In the genomic region with DNA sequence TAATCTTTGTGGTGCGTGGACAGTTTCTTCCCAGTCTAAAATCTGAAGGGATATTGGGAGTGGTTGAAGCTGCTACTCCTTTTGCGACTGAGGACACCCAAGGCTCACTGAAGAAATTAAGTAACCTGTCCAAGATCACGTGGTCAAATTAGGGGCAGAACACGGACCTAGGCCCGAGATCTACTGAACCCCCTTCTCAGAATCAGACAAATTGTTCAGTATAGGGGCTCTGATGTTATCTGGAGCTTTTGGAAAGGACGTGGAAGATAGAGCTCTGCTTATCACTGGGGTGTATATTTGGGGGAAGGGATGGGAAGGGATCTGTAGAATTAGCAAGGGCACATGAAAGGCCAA, we compare ENCODE assay signal across 8 cellular contexts. TPM values are rescaled to one million over a fixed set of nuclear protein-coding genes. Genes with fewer than 3 reads are reported as not detected.
DNase-seq lines count a peak whose midpoint lies in the region; ATAC-seq and TF ChIP-seq lines count a peak whose summit lies in the region.

No MANE protein-coding gene starts in this region.

- H3K9me3 ChIP-seq in SK-N-SH (no peaks in the 10 kb centered on the region), iPS-15b (ENCODE audit: control insufficient read depth, insufficient read depth, low read length) (no peaks in the 10 kb centered on the region)

- peak overlapping the region; percentile 69 to 88 for H3K27ac ChIP-seq in SK-N-SH (ENCODE audit: low read depth in 2 of 2, low read length in 1 of 2)
- H3K27ac ChIP-seq in substantia nigra (ENCODE audit: low read depth, low read length, poor library complexity, severe bottlenecking), result peak overlapping the region; percentile 84

- WGBS in SK-N-SH (ENCODE audit: low lambda C conversion rate), result 7% methylated on average over 6 of the region's 6 CpGs

- H3K9me3 Mint-ChIP-seq in activated T-cell treated with anti-CD3 and anti-CD28 coated beads, Interleukin-2, amount 50 U/mL, for 4 hours, result no peaks in the 10 kb centered on the region

- no peak for ATAC-seq in SK-N-SH treated with all-trans-retinoic acid at 6 μM for 48 hours
- no peak for ATAC-seq in activated T-cell treated with anti-CD3 and anti-CD28 coated beads, Interleukin-2, amount 50 U/mL, for 4 hours

- peak overlapping the region; percentile 96 for H2AFZ ChIP-seq in SK-N-SH (ENCODE audit: low read depth)

- H3K4me3 Mint-ChIP-seq in activated T-cell treated with anti-CD3 and anti-CD28 coated beads, Interleukin-2, amount 50 U/mL, for 4 hours, result peak overlapping the region; percentile 98

- H3F3A ChIP-seq in SK-N-SH (replicated peaks; ENCODE audit: insufficient read depth), result peaks cover 4% of the 10 kb centered on the region

- peaks cover 36% of the 10 kb centered on the region for H3K4me1 Mint-ChIP-seq in activated T-cell treated with anti-CD3 and anti-CD28 coated beads, Interleukin-2, amount 50 U/mL, for 4 hours (ENCODE audit: low read depth)

- H3K79me2 ChIP-seq in SK-N-SH (ENCODE audit: insufficient read depth), result peaks cover 32% of the 10 kb centered on the region; the same call in 1 of the 2 replicates

- CTCF ChIA-PET in SK-N-SH (lab: Yijun Ruan, JAX), result interaction anchor here (0.6 to 6.6 kb wide), 17 partner anchors 10 to 323 kb away, joined by 3 to 73 read pairs (median 6); partner anchors contain the start of genes CHTF8, HAS3 and UTP4

- no peaks in the 10 kb centered on the region for H3K9me2 ChIP-seq in SK-N-SH

- peak overlapping the region; percentile 87 for H3K4me2 ChIP-seq in SK-N-SH

- DNase-seq in SK-N-SH (peak; percentile 17), substantia nigra (lab: John Stamatoyannopoulos, UW) (peak in 1 of 49 donors; percentile 40), ureter (ENCODE audit: low spot score) (no peak), kidney glomerular epithelial cell (lab: John Stamatoyannopoulos, UW) (no peak), NCI-H2171 treated with DMSO at 0.1 percent for 48 hours (lab: John Stamatoyannopoulos, UW) (no peak)
- DNase-seq in activated T-cell treated with anti-CD3 and anti-CD28 coated beads, Interleukin-2, amount 50 U/mL, for 4 hours, result no peak

- H3K36me3 ChIP-seq in SK-N-SH (replicated peaks in 1 of 2; ENCODE audit: control insufficient read depth in 1 of 2, insufficient read depth in 2 of 2, low read length in 1 of 2), result no peaks in the 10 kb centered on the region
- H3K36me3 ChIP-seq in iPS-15b (ENCODE audit: control insufficient read depth, insufficient read depth, low read length), result no peaks in the 10 kb centered on the region

- H3K9ac ChIP-seq in SK-N-SH, result peak overlapping the region; percentile 86
- H3K9ac ChIP-seq in iPS-15b (ENCODE audit: low read depth, low read length), result peak overlapping the region; percentile 83

- no peaks in the 10 kb centered on the region for H3K27me3 ChIP-seq in SK-N-SH (ENCODE audit: insufficient read depth)
- H3K27me3 ChIP-seq in iPS-15b (ENCODE audit: control insufficient read depth, insufficient read depth, low read length), result no peaks in the 10 kb centered on the region

- POLR2A ChIA-PET in SK-N-SH (lab: Yijun Ruan, JAX), result interaction anchor here (0.6 to 1.6 kb wide), 3 partner anchors 253 to 280 kb away, joined by 3 read pairs; partner anchors contain the start of gene HAS3

- TF ChIP-seq CTCF in SK-N-SH (IDR thresholded peaks at IDR 0.05), result no peak

- TF ChIP-seq EP300 in SK-N-SH (IDR thresholded peaks at IDR 0.05; ENCODE audit: borderline replicate concordance in 1 of 2, low read depth in 1 of 2, low read length in 1 of 2), result no peak

- peaks cover 5% of the 10 kb centered on the region for H3K36me3 Mint-ChIP-seq in activated T-cell treated with anti-CD3 and anti-CD28 coated beads, Interleukin-2, amount 50 U/mL, for 4 hours (ENCODE audit: insufficient read depth)

- peaks cover 0 to 3% of the 10 kb centered on the region in 2 experiments; a peak in 2 of 4 replicates for H3K4me1 ChIP-seq in SK-N-SH (ENCODE audit: control insufficient read depth in 1 of 2, insufficient read depth in 2 of 2, low read depth in 1 of 2, low read length in 1 of 2)
- no peaks in the 10 kb centered on the region for H3K4me1 ChIP-seq in iPS-15b (ENCODE audit: control insufficient read depth, insufficient read depth, low read length)

- no peaks in the 10 kb centered on the region for H4K20me1 ChIP-seq in SK-N-SH (ENCODE audit: insufficient read depth)

- no peaks in the 10 kb centered on the region for H3K27me3 Mint-ChIP-seq in activated T-cell treated with anti-CD3 and anti-CD28 coated beads, Interleukin-2, amount 50 U/mL, for 4 hours (ENCODE audit: low read depth)

- peak overlapping the region; percentile 69 to 82 for H3K4me3 ChIP-seq in SK-N-SH (ENCODE audit: low read depth in 2 of 2, low read length in 1 of 2)
- H3K4me3 ChIP-seq in iPS-15b (ENCODE audit: low read depth, low read length), result peak overlapping the region; percentile 87

- no peak for TF ChIP-seq RAD21 in SK-N-SH (IDR thresholded peaks at IDR 0.05; ENCODE audit: low read length)

TF ChIP-seq in SK-N-SH, 30 proteins besides CTCF, POLR2A, EP300 and RAD21:
- TF ChIP-seq MXI1 (IDR thresholded peaks at IDR 0.05; ENCODE audit: low read depth, low read length) (no peak), USF1 (IDR thresholded peaks at IDR 0.05; ENCODE audit: borderline replicate concordance, low read depth) (peak; percentile 77)

TF ChIP-seq in SK-N-SH treated with all-trans-retinoic acid at 6 μM for 48 hours, 23 proteins besides CTCF, POLR2A, EP300 and RAD21:
- TF ChIP-seq OSR1 (CRISPR knock-in tag; IDR thresholded peaks at IDR 0.05), result no peak
- TF ChIP-seq PATZ1 (CRISPR knock-in tag; IDR thresholded peaks at IDR 0.05; ENCODE audit: borderline replicate concordance), result no peak
- no peak for TF ChIP-seq ISL1 (CRISPR knock-in tag; IDR thresholded peaks at IDR 0.05)
- TF ChIP-seq RARB (CRISPR knock-in tag; IDR thresholded peaks at IDR 0.05), result no peak
- TF ChIP-seq ZNF8 (CRISPR knock-in tag; IDR thresholded peaks at IDR 0.05), result no peak
- TF ChIP-seq ZC3H10 (CRISPR knock-in tag; IDR thresholded peaks at IDR 0.05), result no peak
- TF ChIP-seq ARNTL (CRISPR knock-in tag; IDR thresholded peaks at IDR 0.05; ENCODE audit: borderline replicate concordance, low read depth), result no peak

RNA-seq across cellular contexts. Expression of gene TANGO6, which starts 0.9 kb away (rescaled TPM):
- polyA plus RNA-seq in SK-N-SH (2012; rRNA removed), result 5.5 and 6.5 TPM in 2 replicates
- polyA plus RNA-seq in SK-N-SH (2012; cell fraction: cytosol; rRNA removed), result 4.6 and 4.7 TPM in 2 replicates
- 7.0 and 9.4 TPM in 2 replicates for polyA plus RNA-seq in SK-N-SH (2012; cell fraction: nucleus; rRNA removed)
- total RNA-seq in activated T-cell treated with anti-CD3 and anti-CD28 coated beads, Interleukin-2, amount 50 U/mL, for 4 hours, result 10 to 100 TPM; 29.6 to 37.7 (median 33.4) TPM
- total RNA-seq in ureter, result 26.6 TPM
